29 cellular contexts compared by ENCODE assay signal in genomic region chr5:95222836-95223235, GRCh38.
"Had no signal": no experiment of that assay in that cellular context is flagged by ENCODE, and none has a peak within 500 bp of the region (broad histone marks: within the 10 kb centered on the region; RNA-seq: fewer than 3 reads in every experiment).

No MANE protein-coding gene starts in this region.

- H3K4me1 Mint-ChIP-seq: stimulated activated effector memory CD8-positive, alpha-beta T cell treated with anti-CD3 and anti-CD28 coated beads, Interleukin-12 subunit alpha, Interleukin-12 subunit beta, amount 100 ng/mL, for 72 hours; stimulated activated memory B cell treated with anti-CD40 and anti-IgM and Interleukin-4, amounts not matched to agents 10 μg/mL and 1 μg/mL and 100 μg/mL, for 72 hours; stimulated activated naive B cell treated with anti-CD40 and anti-IgM and Interleukin-4, amounts not matched to agents 10 μg/mL and 1 μg/mL and 100 μg/mL, for 72 hours; stimulated activated naive CD8-positive, alpha-beta T cell treated with anti-CD3 and anti-CD28 coated beads, Interleukin-15, amount 100 ng/mL, for 72 hours had no signal

- H3K36me3 ChIP-seq: stomach, suprapubic skin, thoracic aorta, thyroid gland, tibial artery, tibial nerve, transverse colon, upper lobe of left lung, upper lobe of right lung, uterus, vagina had no signal

- H3K9me3 ChIP-seq: stomach, suprapubic skin, testis, thoracic aorta, thyroid gland, tibial artery, tibial nerve, transverse colon, upper lobe of left lung, upper lobe of right lung, uterus, vagina had no signal

- H3K27ac ChIP-seq: stomach, suprapubic skin, testis, thoracic aorta, thyroid gland, tibial artery, tibial nerve, transverse colon, upper lobe of left lung, upper lobe of right lung, uterus, vagina had no signal

- H3K36me3 Mint-ChIP-seq: stimulated activated effector memory CD8-positive, alpha-beta T cell treated with anti-CD3 and anti-CD28 coated beads, Interleukin-12 subunit alpha, Interleukin-12 subunit beta, amount 100 ng/mL, for 72 hours; stimulated activated memory B cell treated with anti-CD40 and anti-IgM and Interleukin-4, amounts not matched to agents 10 μg/mL and 1 μg/mL and 100 μg/mL, for 72 hours; stimulated activated naive B cell treated with anti-CD40 and anti-IgM and Interleukin-4, amounts not matched to agents 10 μg/mL and 1 μg/mL and 100 μg/mL, for 72 hours; type B pancreatic cell had no signal

- H3K4me3 ChIP-seq: stomach, suprapubic skin, testis, thoracic aorta, thyroid gland, tibial artery, tibial nerve, transverse colon, upper lobe of left lung, upper lobe of right lung, uterus, vagina had no signal

- H3K4me3 Mint-ChIP-seq: stimulated activated effector memory CD8-positive, alpha-beta T cell treated with anti-CD3 and anti-CD28 coated beads, Interleukin-12 subunit alpha, Interleukin-12 subunit beta, amount 100 ng/mL, for 72 hours; stimulated activated memory B cell treated with anti-CD40 and anti-IgM and Interleukin-4, amounts not matched to agents 10 μg/mL and 1 μg/mL and 100 μg/mL, for 72 hours; stimulated activated naive B cell treated with anti-CD40 and anti-IgM and Interleukin-4, amounts not matched to agents 10 μg/mL and 1 μg/mL and 100 μg/mL, for 72 hours; stimulated activated naive CD8-positive, alpha-beta T cell treated with anti-CD3 and anti-CD28 coated beads, Interleukin-15, amount 100 ng/mL, for 72 hours; stimulated activated naive CD8-positive, alpha-beta T cell treated with anti-CD3 and anti-CD28 coated beads, Interleukin-15, Interleukin-2, amounts not matched to agents 100 ng/mL and 50 ng/mL, for 24 hours; type B pancreatic cell had no signal

- H3K27me3 Mint-ChIP-seq: stimulated activated memory B cell treated with anti-CD40 and anti-IgM and Interleukin-4, amounts not matched to agents 10 μg/mL and 1 μg/mL and 100 μg/mL, for 72 hours; stimulated activated naive B cell treated with anti-CD40 and anti-IgM and Interleukin-4, amounts not matched to agents 10 μg/mL and 1 μg/mL and 100 μg/mL, for 72 hours; stimulated activated naive CD8-positive, alpha-beta T cell treated with anti-CD3 and anti-CD28 coated beads, Interleukin-15, amount 100 ng/mL, for 72 hours; type B pancreatic cell had no signal

- H3K27me3 ChIP-seq: stomach, suprapubic skin, testis, thyroid gland, tibial artery, tibial nerve, transverse colon, upper lobe of left lung, upper lobe of right lung, uterus, vagina had no signal

- DNase-seq: stimulated activated CD4-positive, alpha-beta T cell treated with anti-CD3 and anti-CD28 coated beads, Interleukin-2, amount 100 ng/mL, for 48 hours; stimulated activated CD4-positive, alpha-beta T cell treated with anti-CD3 and anti-CD28 coated beads, Interleukin-4, amount 100 ng/mL, for 1 hour; stimulated activated CD4-positive, alpha-beta T cell treated with anti-CD3 and anti-CD28 coated beads, Interleukin-4, amount 100 ng/mL, for 24 hours; stimulated activated CD4-positive, alpha-beta T cell treated with anti-CD3 and anti-CD28 coated beads, Interleukin-4, amount 100 ng/mL, for 4 hours; stimulated activated CD8-positive, alpha-beta memory T cell treated with anti-CD3 and anti-CD28 coated beads, Interleukin-4, amount 100 ng/mL, for 48 hours; stimulated activated naive B cell treated with anti-CD40 and anti-IgM and Interleukin-4, amounts not matched to agents 10 μg/mL and 1 μg/mL and 100 μg/mL, for 72 hours; stimulated activated naive CD4-positive, alpha-beta T cell; stimulated activated naive CD4-positive, alpha-beta T cell treated with Interleukin-2 at 50 U/mL for 16 hours; stimulated activated naive CD8-positive, alpha-beta T cell treated with anti-CD3 and anti-CD28 coated beads, Interleukin-15, amount 100 ng/mL, for 72 hours; stimulated activated naive CD8-positive, alpha-beta T cell treated with anti-CD3 and anti-CD28 coated beads, Interleukin-15, Interleukin-2, amounts not matched to agents 100 U/mL and 50 U/mL, for 24 hours; stomach; substantia nigra; testis; thyroid gland; tibial artery; transverse colon; trophoblast cell; upper lobe of left lung; upper lobe of right lung; uterus had no signal

- ATAC-seq: stimulated activated effector memory CD8-positive, alpha-beta T cell treated with anti-CD3 and anti-CD28 coated beads, Interleukin-12 subunit alpha, Interleukin-12 subunit beta, amount 100 ng/mL, for 72 hours; stimulated activated memory B cell treated with anti-CD40 and anti-IgM and Interleukin-4, amounts not matched to agents 10 μg/mL and 1 μg/mL and 100 μg/mL, for 72 hours; stimulated activated naive B cell treated with anti-CD40 and anti-IgM and Interleukin-4, amounts not matched to agents 10 μg/mL and 1 μg/mL and 100 μg/mL, for 72 hours; stimulated activated naive CD8-positive, alpha-beta T cell treated with anti-CD3 and anti-CD28 coated beads, Interleukin-15, amount 100 ng/mL, for 72 hours; stimulated activated naive CD8-positive, alpha-beta T cell treated with anti-CD3 and anti-CD28 coated beads, Interleukin-15, Interleukin-2, amounts not matched to agents 100 U/mL and 50 U/mL, for 24 hours; upper lobe of right lung had no signal

- H3K9me3 Mint-ChIP-seq: stimulated activated effector memory CD8-positive, alpha-beta T cell treated with anti-CD3 and anti-CD28 coated beads, Interleukin-12 subunit alpha, Interleukin-12 subunit beta, amount 100 ng/mL, for 72 hours; stimulated activated memory B cell treated with anti-CD40 and anti-IgM and Interleukin-4, amounts not matched to agents 10 μg/mL and 1 μg/mL and 100 μg/mL, for 72 hours; stimulated activated naive B cell treated with anti-CD40 and anti-IgM and Interleukin-4, amounts not matched to agents 10 μg/mL and 1 μg/mL and 100 μg/mL, for 72 hours; stimulated activated naive CD8-positive, alpha-beta T cell treated with anti-CD3 and anti-CD28 coated beads, Interleukin-15, amount 100 ng/mL, for 72 hours; stimulated activated naive CD8-positive, alpha-beta T cell treated with anti-CD3 and anti-CD28 coated beads, Interleukin-15, Interleukin-2, amounts not matched to agents 100 ng/mL and 50 ng/mL, for 24 hours; type B pancreatic cell had no signal

- H3K4me1 ChIP-seq: stomach, suprapubic skin, testis, thyroid gland, tibial artery, tibial nerve, transverse colon, upper lobe of left lung, upper lobe of right lung, uterus, vagina had no signal

- H3K27ac Mint-ChIP-seq: stimulated activated effector memory CD8-positive, alpha-beta T cell treated with anti-CD3 and anti-CD28 coated beads, Interleukin-12 subunit alpha, Interleukin-12 subunit beta, amount 100 ng/mL, for 72 hours; stimulated activated memory B cell treated with anti-CD40 and anti-IgM and Interleukin-4, amounts not matched to agents 10 μg/mL and 1 μg/mL and 100 μg/mL, for 72 hours; stimulated activated naive B cell treated with anti-CD40 and anti-IgM and Interleukin-4, amounts not matched to agents 10 μg/mL and 1 μg/mL and 100 μg/mL, for 72 hours; stimulated activated naive CD8-positive, alpha-beta T cell treated with anti-CD3 and anti-CD28 coated beads, Interleukin-15, amount 100 ng/mL, for 72 hours; stimulated activated naive CD8-positive, alpha-beta T cell treated with anti-CD3 and anti-CD28 coated beads, Interleukin-15, Interleukin-2, amounts not matched to agents 100 ng/mL and 50 ng/mL, for 24 hours; type B pancreatic cell had no signal

- FAIRE-seq: urothelium cell line had no signal
